In genomic region chr6:156718647-156719394, GRCh38 we compare ENCODE assay signal across 8 cellular contexts. TPM values are rescaled to one million over a fixed set of nuclear protein-coding genes. Genes with fewer than 3 reads are reported as not detected.
A peak's percentile ranks its signal among the peaks of the same experiment; 100 is the strongest.
DNase-seq lines count a peak whose midpoint lies in the region; ATAC-seq and TF ChIP-seq lines count a peak whose summit lies in the region.

No MANE protein-coding gene starts in this region.

- CTCF ChIA-PET in activated naive CD4-positive, alpha-beta T cell treated with anti-CD3 and anti-CD28 coated beads, Interleukin-2, amount 10 ng/mL, durations not matched to agents 7 days and 5 days (lab: Charles Lee) = no interaction called here
- CTCF ChIA-PET in activated naive CD4-positive, alpha-beta T cell treated with anti-CD3 and anti-CD28 coated beads for 36 hours (lab: Charles Lee) = interaction anchor here (0.6 kb wide), 1 partner anchor 50 kb away, joined by 3 read pairs; no protein-coding TSS in a partner anchor

- no peaks in the 10 kb centered on the region for H3K9me3 ChIP-seq in ascending aorta
- H3K9me3 ChIP-seq in upper lobe of left lung = no peaks in the 10 kb centered on the region

- H3K27ac Mint-ChIP-seq in activated naive CD4-positive, alpha-beta T cell treated with anti-CD3 and anti-CD28 coated beads, Interleukin-2, amount 10 ng/mL, durations not matched to agents 7 days and 5 days = no peak overlapping the region
- no peak overlapping the region for H3K27ac Mint-ChIP-seq in activated naive CD4-positive, alpha-beta T cell treated with anti-CD3 and anti-CD28 coated beads for 36 hours

- H3K27me3 ChIP-seq in ascending aorta (no peaks in the 10 kb centered on the region), upper lobe of left lung (no peaks in the 10 kb centered on the region)

- no peak for TF ChIP-seq EP300 in upper lobe of left lung (IDR thresholded peaks at IDR 0.05)

- H3K36me3 ChIP-seq in ascending aorta = no peaks in the 10 kb centered on the region
- H3K36me3 ChIP-seq in upper lobe of left lung = no peaks in the 10 kb centered on the region

- ATAC-seq in upper lobe of left lung (ENCODE audit: low FRiP score in 2 of 2) (no peak), GM19397 (IDR thresholded peaks at IDR 0.05; ENCODE audit: unreplicated experiment) (no peak), GM21367 (IDR thresholded peaks at IDR 0.05; ENCODE audit: unreplicated experiment) (no peak)

- peaks cover under 1% of the 10 kb centered on the region for H3K27me3 Mint-ChIP-seq in activated naive CD4-positive, alpha-beta T cell treated with anti-CD3 and anti-CD28 coated beads, Interleukin-2, amount 10 ng/mL, durations not matched to agents 7 days and 5 days
- H3K27me3 Mint-ChIP-seq in activated naive CD4-positive, alpha-beta T cell treated with anti-CD3 and anti-CD28 coated beads for 36 hours (ENCODE audit: low read depth) = no peaks in the 10 kb centered on the region

- peak overlapping the region; percentile 7 for H3K4me3 Mint-ChIP-seq in activated naive CD4-positive, alpha-beta T cell treated with anti-CD3 and anti-CD28 coated beads, Interleukin-2, amount 10 ng/mL, durations not matched to agents 7 days and 5 days
- no peak overlapping the region for H3K4me3 Mint-ChIP-seq in activated naive CD4-positive, alpha-beta T cell treated with anti-CD3 and anti-CD28 coated beads for 36 hours

- no peak for TF ChIP-seq POLR2A in upper lobe of left lung (IDR thresholded peaks at IDR 0.05)

- H3K9me3 Mint-ChIP-seq in activated naive CD4-positive, alpha-beta T cell treated with anti-CD3 and anti-CD28 coated beads, Interleukin-2, amount 10 ng/mL, durations not matched to agents 7 days and 5 days = no peaks in the 10 kb centered on the region
- no peaks in the 10 kb centered on the region for H3K9me3 Mint-ChIP-seq in activated naive CD4-positive, alpha-beta T cell treated with anti-CD3 and anti-CD28 coated beads for 36 hours

- intact Hi-C loops in activated naive CD4-positive, alpha-beta T cell treated with anti-CD3 and anti-CD28 coated beads for 36 hours (cut with micrococcal nuclease) = no loop called here
- intact Hi-C loops in ascending aorta (cut with DNase I) = no loop called here

- H3K4me1 ChIP-seq in ascending aorta (peaks cover 4 to 11% of the 10 kb centered on the region in 2 donors), upper lobe of left lung (peaks cover 20 to 24% (median 21%) of the 10 kb centered on the region in 4 donors)

- peak overlapping the region; percentile 91 for H3K27ac ChIP-seq in ascending aorta
- peak overlapping the region in 3 of 4 donors; percentile 84 to 89 (median 88) for H3K27ac ChIP-seq in upper lobe of left lung

- no peaks in the 10 kb centered on the region for H3K36me3 Mint-ChIP-seq in activated naive CD4-positive, alpha-beta T cell treated with anti-CD3 and anti-CD28 coated beads, Interleukin-2, amount 10 ng/mL, durations not matched to agents 7 days and 5 days
- H3K36me3 Mint-ChIP-seq in activated naive CD4-positive, alpha-beta T cell treated with anti-CD3 and anti-CD28 coated beads for 36 hours (ENCODE audit: low read depth) = no peaks in the 10 kb centered on the region

- no peak for DNase-seq in activated naive CD4-positive, alpha-beta T cell treated with anti-CD3 and anti-CD28 coated beads, Interleukin-2, amount 10 ng/mL, durations not matched to agents 7 days and 5 days
- no peak for DNase-seq in activated naive CD4-positive, alpha-beta T cell treated with anti-CD3 and anti-CD28 coated beads for 36 hours
- peak; percentile 76 to 93 for DNase-seq in ascending aorta (ENCODE audit: low spot score in 2 of 2)
- peak; percentile 23 for DNase-seq in kidney glomerular epithelial cell (lab: John Stamatoyannopoulos, UW)
- DNase-seq in upper lobe of left lung = peak in 1 of 2 donors; percentile 48
- no peak for DNase-seq in Ammon's horn (ENCODE audit: low spot score)

- 94 to 95% methylated on average over 17 to 18 of the region's 18 CpGs for WGBS in upper lobe of left lung, 2 donors

- TF ChIP-seq CTCF in ascending aorta (IDR thresholded peaks at IDR 0.05) (no peak), upper lobe of left lung (IDR thresholded peaks at IDR 0.05) (no peak)

- H3K4me3 ChIP-seq in ascending aorta (peak overlapping the region in 1 of 2 donors; percentile 56), upper lobe of left lung (peak overlapping the region in 1 of 4 donors; percentile 43)

- peaks cover 14% of the 10 kb centered on the region for H3K4me1 Mint-ChIP-seq in activated naive CD4-positive, alpha-beta T cell treated with anti-CD3 and anti-CD28 coated beads, Interleukin-2, amount 10 ng/mL, durations not matched to agents 7 days and 5 days
- peaks cover 16% of the 10 kb centered on the region for H3K4me1 Mint-ChIP-seq in activated naive CD4-positive, alpha-beta T cell treated with anti-CD3 and anti-CD28 coated beads for 36 hours (ENCODE audit: low read depth)

RNA-seq across cellular contexts. Expression of gene ARID1B, which starts 58.4 kb away (rescaled TPM):
- 10 to 100 TPM; 42.5 to 43.2 TPM for total RNA-seq in activated naive CD4-positive, alpha-beta T cell treated with anti-CD3 and anti-CD28 coated beads for 36 hours
- total RNA-seq in ascending aorta = 97.9 TPM
- 100 to 1,000 TPM in 3 of 6 donors, 10 to 100 TPM in 3; 66.4 to 168 (median 109) TPM for total RNA-seq in upper lobe of left lung

Comparison
In these comparisons a context has a peak if more than half of its experiments do, and no peak if none do; other contexts are left out.
1. DNase-seq: peak in ascending aorta (2 of 2) and kidney glomerular epithelial cell (single experiment); none in activated naive CD4-positive, alpha-beta T cell treated with anti-CD3 and anti-CD28 coated beads, Interleukin-2, amount 10 ng/mL, durations not matched to agents 7 days and 5 days (single experiment), activated naive CD4-positive, alpha-beta T cell treated with anti-CD3 and anti-CD28 coated beads for 36 hours (single experiment) and Ammon's horn (single experiment).